Comparison of ENCODE assay signal across 14 cellular contexts in genomic region chr6:6920984-6921313, GRCh38.
"Had no signal": no experiment of that assay in that cellular context is flagged by ENCODE, and none has a peak within 500 bp of the region (broad histone marks: within the 10 kb centered on the region; RNA-seq: fewer than 3 reads in every experiment).

No MANE protein-coding gene starts in this region.

- H3K4me3 ChIP-seq: esophagus squamous epithelium, mucosa of descending colon, tibial artery, uterus had no signal

- H3K9me3 ChIP-seq: esophagus squamous epithelium, mucosa of descending colon, neutrophil, tibial artery, uterus had no signal

- H3K9ac ChIP-seq: parathyroid adenoma had no signal

- H3K27ac ChIP-seq: neutrophil, parathyroid adenoma, tibial artery, uterus had no signal

- H3K36me3 ChIP-seq: esophagus squamous epithelium, neutrophil, tibial artery, uterus had no signal

- H2AFZ ChIP-seq: parathyroid adenoma had no signal

- H3K27me3 ChIP-seq: esophagus squamous epithelium, neutrophil, tibial artery, uterus had no signal

- DNase-seq: activated CD4-positive, alpha-beta T cell treated with anti-CD3 and anti-CD28 coated beads, Interleukin-2, amount 10 ng/mL, durations not matched to agents 24 days and 14 days; activated CD8-positive, alpha-beta T cell treated with anti-CD3 and anti-CD28 coated beads for 36 hours; activated naive CD4-positive, alpha-beta T cell treated with anti-CD3 and anti-CD28 coated beads, Interleukin-2, amount 10 ng/mL, durations not matched to agents 7 days and 5 days; activated T-cell treated with anti-CD3 and anti-CD28 coated beads, Interleukin-2, amount 50 U/mL, for 1 hour; effector memory CD8-positive, alpha-beta T cell; esophagus squamous epithelium; mucosa of descending colon; naive thymus-derived CD4-positive, alpha-beta T cell; stimulated activated naive B cell treated with anti-CD40 and anti-IgM and Interleukin-4, amounts not matched to agents 10 μg/mL and 1 μg/mL and 100 μg/mL, for 72 hours; T1000; tibial artery; uterus had no signal

- H3K4me1 ChIP-seq: parathyroid adenoma, uterus had no signal
